In genomic region chr6:26659360-26660095, GRCh38 we compare ENCODE assay signal across 8 cellular contexts. TPM values are rescaled to one million over a fixed set of nuclear protein-coding genes. Genes with fewer than 3 reads are reported as not detected.
DNase-seq lines count a peak whose midpoint lies in the region; ATAC-seq and TF ChIP-seq lines count a peak whose summit lies in the region.
"Not testable (repeated sequence)": the region's sequence is repeated elsewhere in the genome, so short reads cannot be mapped to it uniquely, and the experiment has no call there.

TSS of gene ZNF322 (minus strand) at chr6:26659746. CDS start at chr6:26638553, 21,193 bp downstream.

- peak in 2 of 4 experiments; percentile 1 to 14 for TF ChIP-seq CTCF in gastroesophageal sphincter (IDR thresholded peaks at IDR 0.05)
- TF ChIP-seq CTCF in neutrophil (IDR thresholded peaks at IDR 0.05) = peak; percentile 46

- H3K9me3 Mint-ChIP-seq in activated naive CD4-positive, alpha-beta T cell treated with anti-CD3 and anti-CD28 coated beads for 36 hours = not testable (repeated sequence)

- H3K27ac ChIP-seq in gastroesophageal sphincter (peak within 1 kb of the TSS; percentile 66 to 90 (median 86)), neutrophil (peak within 1 kb of the TSS; percentile 84), substantia nigra (ENCODE audit: low read depth, low read length, poor library complexity, severe bottlenecking) (peak within 1 kb of the TSS; percentile 88)

- WGBS in gastroesophageal sphincter (ENCODE audit: low coverage in 1 of 2), 2 donors = 0% methylated on average over 1 of the region's 50 CpGs

- DNase-seq in GF-D8 (lab: John Stamatoyannopoulos, UW) = peak; percentile 78
- peak; percentile 96 for DNase-seq in HEK293T (ENCODE audit: extremely low spot score)
- DNase-seq in MV-4-11 (lab: John Stamatoyannopoulos, UW) = peak; percentile 90
- peak; percentile 93 for DNase-seq in SK-N-DZ (ENCODE audit: low spot score)
- peak; percentile 92 for DNase-seq in activated naive CD4-positive, alpha-beta T cell treated with anti-CD3 and anti-CD28 coated beads for 36 hours
- DNase-seq in substantia nigra (lab: John Stamatoyannopoulos, UW) = peak; percentile 63 to 98 (median 94)

- TF ChIP-seq POLR2A in gastroesophageal sphincter (IDR thresholded peaks at IDR 0.05) = peak; percentile 55 to 57

- H3K4me1 ChIP-seq in gastroesophageal sphincter (peaks cover 9 to 52% (median 13%) of the 10 kb centered on the region in 3 donors), neutrophil (ENCODE audit: control insufficient read depth in 1 of 2, insufficient read depth in 1 of 2, low read depth in 1 of 2, low read length in 1 of 2) (peaks cover 17 to 19% of the 10 kb centered on the region in 2 experiments)

- H3K4me1 Mint-ChIP-seq in activated naive CD4-positive, alpha-beta T cell treated with anti-CD3 and anti-CD28 coated beads for 36 hours (ENCODE audit: low read depth) = peaks cover 17% of the 10 kb centered on the region

- ATAC-seq in gastroesophageal sphincter = peak; percentile 100

- H3K36me3 ChIP-seq in gastroesophageal sphincter = peaks cover 0 to 24% of the 10 kb centered on the region in 2 donors
- not testable (repeated sequence) for H3K36me3 ChIP-seq in neutrophil

- H3K9me3 ChIP-seq in gastroesophageal sphincter, neutrophil: not testable (repeated sequence)

- peak within 1 kb of the TSS; percentile 87 for H3K4me3 Mint-ChIP-seq in activated naive CD4-positive, alpha-beta T cell treated with anti-CD3 and anti-CD28 coated beads for 36 hours

- peaks cover 16% of the 10 kb centered on the region for H3K27me3 Mint-ChIP-seq in activated naive CD4-positive, alpha-beta T cell treated with anti-CD3 and anti-CD28 coated beads for 36 hours (ENCODE audit: low read depth)

- not testable (repeated sequence) for TF ChIP-seq EP300 in gastroesophageal sphincter (IDR thresholded peaks at IDR 0.05)

- CTCF ChIA-PET in HEK293T (lab: Yijun Ruan, JAX) = not testable (repeated sequence)
- CTCF ChIA-PET in activated naive CD4-positive, alpha-beta T cell treated with anti-CD3 and anti-CD28 coated beads for 36 hours (lab: Charles Lee) = interaction anchor here (0.5 to 1.5 kb wide), 2 partner anchors 46 to 88 kb away, joined by 3 read pairs; no protein-coding TSS in a partner anchor

- POLR2A ChIA-PET in HEK293T (lab: Yijun Ruan, JAX) = not testable (repeated sequence)

- intact Hi-C loops in activated naive CD4-positive, alpha-beta T cell treated with anti-CD3 and anti-CD28 coated beads for 36 hours (cut with micrococcal nuclease) = not testable (repeated sequence)

- H3K27me3 ChIP-seq in gastroesophageal sphincter (peaks cover 11% of the 10 kb centered on the region), neutrophil (peaks cover 44% of the 10 kb centered on the region)

- H3K36me3 Mint-ChIP-seq in activated naive CD4-positive, alpha-beta T cell treated with anti-CD3 and anti-CD28 coated beads for 36 hours (ENCODE audit: low read depth) = not testable (repeated sequence)

- H3K27ac Mint-ChIP-seq in activated naive CD4-positive, alpha-beta T cell treated with anti-CD3 and anti-CD28 coated beads for 36 hours = peak within 1 kb of the TSS; percentile 27

- H3K4me3 ChIP-seq in gastroesophageal sphincter (peak within 1 kb of the TSS; percentile 65 to 95), neutrophil (ENCODE audit: low read depth in 1 of 2, low read length in 1 of 2) (peak within 1 kb of the TSS; percentile 72 to 79)

TF ChIP-seq in HEK293T, 16 proteins besides CTCF, POLR2A, EP300 and RAD21:
- TF ChIP-seq ELF4 (IDR thresholded peaks at IDR 0.05) (peak; percentile 28; the same call in 1 of the 2 replicates), L3MBTL2 (conservative IDR thresholded peaks at IDR 0.05) (peak; percentile 62)

RNA-seq across cellular contexts. Expression of gene ZNF322, which starts in this region (rescaled TPM):
- polyA plus RNA-seq in SK-N-DZ (2014; cell fraction: cytosol; rRNA removed) = 21.0 and 40.5 TPM in 2 replicates
- polyA plus RNA-seq in SK-N-DZ (2014; cell fraction: nucleus; rRNA removed) = 18.3 and 22.3 TPM in 2 replicates
- total RNA-seq in activated naive CD4-positive, alpha-beta T cell treated with anti-CD3 and anti-CD28 coated beads for 36 hours = 1 to 10 TPM; 8.8 to 9.6 TPM
- 10 to 100 TPM; 17.8 to 25.6 (median 22.7) TPM for total RNA-seq in gastroesophageal sphincter

Comparison
In these comparisons a context has a peak if more than half of its experiments do, and no peak if none do; other contexts are left out.
1. Peak in every context shown above with its lines: DNase-seq, ATAC-seq, H3K4me3 ChIP-seq and H3K27ac ChIP-seq.